Comparison of ENCODE assay signal across 14 cellular contexts in genomic region chr7:54968018-54968417, GRCh38. TPM values are rescaled to one million over a fixed set of nuclear protein-coding genes. Genes with fewer than 3 reads are reported as not detected.
"Had no signal": no experiment of that assay in that cellular context is flagged by ENCODE, and none has a peak within 500 bp of the region (broad histone marks: within the 10 kb centered on the region; RNA-seq: fewer than 3 reads in every experiment).

No MANE protein-coding gene starts in this region.

- H3K36me3 ChIP-seq: tibial nerve, WERI-Rb-1 had no signal

- H3K4me1 ChIP-seq: tibial nerve had no signal

- DNase-seq: activated CD4-positive, alpha-beta T cell treated with anti-CD3 and anti-CD28 coated beads, Interleukin-2, amount 50 U/mL, for 48 hours; activated gamma-delta T cell; activated naive CD8-positive, alpha-beta T cell treated with anti-CD3 and anti-CD28 coated beads for 36 hours; amniotic stem cell; dermis blood vessel endothelial cell; effector memory CD4-positive, alpha-beta T cell; hippocampal formation; retina; stimulated activated CD4-positive, alpha-beta T cell treated with anti-CD3 and anti-CD28 coated beads, Interleukin-1b, Interleukin-23, amount 100 ng/mL, for 48 hours; stimulated activated CD8-positive, alpha-beta memory T cell treated with anti-CD3 and anti-CD28 coated beads, Interleukin-4, amount 100 ng/mL, for 48 hours; stimulated activated naive CD4-positive, alpha-beta T cell treated with Interleukin-2 at 50 U/mL for 16 hours; T-helper 2 cell; WERI-Rb-1 had no signal

- H3K4me1 Mint-ChIP-seq: activated naive CD8-positive, alpha-beta T cell treated with anti-CD3 and anti-CD28 coated beads for 36 hours had no signal

- H3K27ac Mint-ChIP-seq: activated naive CD8-positive, alpha-beta T cell treated with anti-CD3 and anti-CD28 coated beads for 36 hours had no signal

- H3K4me3 Mint-ChIP-seq: activated naive CD8-positive, alpha-beta T cell treated with anti-CD3 and anti-CD28 coated beads for 36 hours had no signal

- H3K4me3 ChIP-seq: tibial nerve had no signal

- H3K27me3 ChIP-seq: tibial nerve had no signal

- H3K27ac ChIP-seq: tibial nerve, WERI-Rb-1 had no signal

- H3K36me3 Mint-ChIP-seq: activated naive CD8-positive, alpha-beta T cell treated with anti-CD3 and anti-CD28 coated beads for 36 hours had no signal

RNA-seq across cellular contexts. Expression of gene EGFR, which starts 50.8 kb away (rescaled TPM):
- total RNA-seq: activated naive CD8-positive, alpha-beta T cell treated with anti-CD3 and anti-CD28 coated beads for 36 hours had no signal
